Comparison of ENCODE assay signal across 8 cellular contexts in genomic region chr6:79946773-79947190, GRCh38. TPM values are rescaled to one million over a fixed set of nuclear protein-coding genes. Genes with fewer than 3 reads are reported as not detected.
A peak's percentile ranks its signal among the peaks of the same experiment; 100 is the strongest.
DNase-seq lines count a peak whose midpoint lies in the region; ATAC-seq and TF ChIP-seq lines count a peak whose summit lies in the region.

No MANE protein-coding gene starts in this region.

- peaks cover 6% of the 10 kb centered on the region for H3K27me3 Mint-ChIP-seq in chondrocyte (ENCODE audit: low read depth)

- 2% methylated on average over 8 of the region's 31 CpGs for WGBS in SK-N-SH (ENCODE audit: low lambda C conversion rate)

- H3F3A ChIP-seq in SK-N-SH (replicated peaks; ENCODE audit: insufficient read depth), result peaks cover 16% of the 10 kb centered on the region

- CTCF ChIA-PET in SK-N-SH (lab: Yijun Ruan, JAX), result interaction anchor here (0.7 to 2.2 kb wide), 17 partner anchors 11 to 159 kb away, joined by 3 to 10 read pairs (median 4); partner anchors contain the start of genes BCKDHB and TTK

- H3K9me3 ChIP-seq in SK-N-SH, result no peaks in the 10 kb centered on the region

- POLR2A ChIA-PET in SK-N-SH (lab: Yijun Ruan, JAX), result interaction anchor here (1.9 kb wide), 1 partner anchor 160 kb away, joined by 5 read pairs; the partner anchor contains the start of gene BCKDHB

- peaks cover 0 to 2% of the 10 kb centered on the region in 2 experiments for H3K36me3 ChIP-seq in SK-N-SH (replicated peaks in 1 of 2; ENCODE audit: control insufficient read depth in 1 of 2, insufficient read depth in 2 of 2, low read length in 1 of 2)

- H3K36me3 Mint-ChIP-seq in chondrocyte (ENCODE audit: low read depth), result no peaks in the 10 kb centered on the region

- TF ChIP-seq RAD21 in SK-N-SH (IDR thresholded peaks at IDR 0.05; ENCODE audit: low read length), result no peak

- peak overlapping the region; percentile 2 to 69; a peak in 2 of 4 replicates for H3K27ac ChIP-seq in SK-N-SH (ENCODE audit: low read depth in 2 of 2, low read length in 1 of 2)

- peak; percentile 42 for DNase-seq in stimulated activated CD4-positive, alpha-beta T cell treated with anti-CD3 and anti-CD28 coated beads, Interleukin-15, amount 100 ng/mL, for 24 hours
- DNase-seq in stimulated activated CD4-positive, alpha-beta T cell treated with anti-CD3 and anti-CD28 coated beads, Interleukin-4, amount 100 ng/mL, for 1 hour, result no peak
- DNase-seq in SK-N-SH (no peak), chondrocyte (ENCODE audit: low spot score) (no peak), left kidney (ENCODE audit: low read depth, low spot score) (peak; percentile 79), GDM1 (lab: John Stamatoyannopoulos, UW) (no peak)
- DNase-seq in stimulated activated naive CD8-positive, alpha-beta T cell treated with anti-CD3 and anti-CD28 coated beads, Interleukin-15, Interleukin-2, amounts not matched to agents 100 U/mL and 50 U/mL, for 24 hours, result peak; percentile 24

- TF ChIP-seq EP300 in SK-N-SH (IDR thresholded peaks at IDR 0.05; ENCODE audit: borderline replicate concordance in 1 of 2, low read depth in 1 of 2, low read length in 1 of 2), result no peak

- H3K9me3 Mint-ChIP-seq in chondrocyte (ENCODE audit: low read depth), result no peaks in the 10 kb centered on the region

- H3K27ac Mint-ChIP-seq in chondrocyte (ENCODE audit: unreplicated experiment), result peak overlapping the region; percentile 67

- H3K4me3 Mint-ChIP-seq in chondrocyte (ENCODE audit: unreplicated experiment), result peak overlapping the region; percentile 93

- peak overlapping the region; percentile 72; the same call in 1 of the 2 replicates for H3K9ac ChIP-seq in SK-N-SH

- H3K27me3 ChIP-seq in SK-N-SH (ENCODE audit: insufficient read depth), result no peaks in the 10 kb centered on the region

- peaks cover 4 to 17% of the 10 kb centered on the region in 2 experiments; a peak in 3 of 4 replicates for H3K4me1 ChIP-seq in SK-N-SH (ENCODE audit: control insufficient read depth in 1 of 2, insufficient read depth in 2 of 2, low read depth in 1 of 2, low read length in 1 of 2)

- ATAC-seq in HG03103 (IDR thresholded peaks at IDR 0.05; ENCODE audit: low read depth, unreplicated experiment), result peak; percentile 10
- ATAC-seq in stimulated activated naive CD8-positive, alpha-beta T cell treated with anti-CD3 and anti-CD28 coated beads, Interleukin-15, Interleukin-2, amounts not matched to agents 100 U/mL and 50 U/mL, for 24 hours, result peak; percentile 41

- H3K4me3 ChIP-seq in SK-N-SH (ENCODE audit: low read depth in 2 of 2, low read length in 1 of 2), result peak overlapping the region; percentile 90 to 92

- H3K4me1 Mint-ChIP-seq in chondrocyte (ENCODE audit: low read depth), result peaks cover 18% of the 10 kb centered on the region

- no peak for TF ChIP-seq CTCF in SK-N-SH (IDR thresholded peaks at IDR 0.05)
- TF ChIP-seq CTCF in chondrocyte (IDR thresholded peaks at IDR 0.05), result no peak

- peak overlapping the region; percentile 93 for H3K4me2 ChIP-seq in SK-N-SH

- H4K20me1 ChIP-seq in SK-N-SH (ENCODE audit: insufficient read depth), result no peaks in the 10 kb centered on the region

- no peaks in the 10 kb centered on the region for H3K9me2 ChIP-seq in SK-N-SH

- H2AFZ ChIP-seq in SK-N-SH (ENCODE audit: low read depth), result peak overlapping the region; percentile 90

- peaks cover 29% of the 10 kb centered on the region for H3K79me2 ChIP-seq in SK-N-SH (ENCODE audit: insufficient read depth)

TF ChIP-seq in SK-N-SH, 30 proteins besides CTCF, POLR2A, EP300 and RAD21:
- no peak for TF ChIP-seq SIN3A (IDR thresholded peaks at IDR 0.05; ENCODE audit: borderline replicate concordance, low read depth, low read length)
- 0 out of 2 replicates have a peak, but pooled peaks have one; percentile 19 for TF ChIP-seq MXI1 (IDR thresholded peaks at IDR 0.05; ENCODE audit: low read depth, low read length)

RNA-seq across cellular contexts. Expression of gene ELOVL4, which starts 0.6 kb away (rescaled TPM):
- polyA plus RNA-seq in SK-N-SH (2012; rRNA removed), result 1.6 and 1.9 TPM in 2 replicates
- 3.3 and 3.8 TPM in 2 replicates for polyA plus RNA-seq in SK-N-SH (2012; cell fraction: cytosol; rRNA removed)
- 0.89 and 2.0 TPM in 2 replicates for polyA plus RNA-seq in SK-N-SH (2012; cell fraction: nucleus; rRNA removed)
- 4.4 to 6.1 TPM (median 5.7 TPM) in 3 replicates for total RNA-seq in chondrocyte

RNA-seq across cellular contexts. Expression of gene TTK, which starts 57.7 kb away (rescaled TPM):
- polyA plus RNA-seq in SK-N-SH (2012; rRNA removed), result 3.6 and 4.1 TPM in 2 replicates
- polyA plus RNA-seq in SK-N-SH (2012; cell fraction: cytosol; rRNA removed), result 5.8 and 6.7 TPM in 2 replicates
- 2.5 and 6.4 TPM in 2 replicates for polyA plus RNA-seq in SK-N-SH (2012; cell fraction: nucleus; rRNA removed)
- 3.7 to 4.4 TPM (median 3.8 TPM) in 3 replicates for total RNA-seq in chondrocyte

Comparison
In these comparisons a context has a peak if more than half of its experiments do, and no peak if none do; other contexts are left out.
1. DNase-seq: peak in stimulated activated CD4-positive, alpha-beta T cell treated with anti-CD3 and anti-CD28 coated beads, Interleukin-15, amount 100 ng/mL, for 24 hours (single experiment), left kidney (single experiment) and stimulated activated naive CD8-positive, alpha-beta T cell treated with anti-CD3 and anti-CD28 coated beads, Interleukin-15, Interleukin-2, amounts not matched to agents 100 U/mL and 50 U/mL, for 24 hours (single experiment); none in stimulated activated CD4-positive, alpha-beta T cell treated with anti-CD3 and anti-CD28 coated beads, Interleukin-4, amount 100 ng/mL, for 1 hour (single experiment), SK-N-SH (single experiment), chondrocyte (single experiment) and GDM1 (single experiment).